Comparison of ENCODE assay signal across 33 cellular contexts in the genomic region with DNA sequence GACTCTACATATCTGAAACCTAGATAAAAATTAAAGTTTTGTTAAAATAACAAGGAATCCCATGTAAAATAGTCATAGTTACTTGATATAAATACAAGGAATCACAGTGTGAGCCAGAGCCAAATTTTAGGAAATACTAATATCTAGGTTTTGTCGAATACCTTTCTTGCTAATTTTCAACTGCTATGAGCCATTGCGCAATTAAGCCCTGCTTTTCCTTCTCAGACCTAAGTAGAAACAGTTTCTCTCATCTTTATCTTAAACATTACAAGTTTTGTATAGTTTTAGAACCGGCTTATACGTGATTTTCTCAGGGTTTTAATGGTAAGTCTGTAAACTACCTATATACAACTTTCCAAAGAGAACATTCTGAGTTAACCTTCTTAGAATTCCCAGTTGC.
"Had no signal": no experiment of that assay in that cellular context is flagged by ENCODE, and none has a peak within 500 bp of the region (broad histone marks: within the 10 kb centered on the region; RNA-seq: fewer than 3 reads in every experiment).

No MANE protein-coding gene starts in this region.

- H3K4me3 ChIP-seq: body of pancreas, breast epithelium had no signal

- H3K4me1 ChIP-seq: body of pancreas, breast epithelium had no signal

- DNase-seq: activated B cell treated with CpG ODN at 0.5 μM for 24 hours; activated CD4-positive, alpha-beta memory T cell treated with anti-CD3 and anti-CD28 coated beads for 36 hours; activated CD4-positive, alpha-beta T cell treated with anti-CD3 and anti-CD28 coated beads for 4 hours; activated CD4-positive, alpha-beta T cell treated with anti-CD3 and anti-CD28 coated beads, Interleukin-2, amount 10 ng/mL, durations not matched to agents 24 days and 14 days; activated CD4-positive, alpha-beta T cell treated with anti-CD3 and anti-CD28 coated beads, Interleukin-2, amount 50 U/mL, for 1 hour; activated CD4-positive, alpha-beta T cell treated with anti-CD3 and anti-CD28 coated beads, Interleukin-2, amount 50 U/mL, for 4 hours; activated CD4-positive, CD25-positive, alpha-beta regulatory T cell treated with anti-CD3 and anti-CD28 coated beads, Interleukin-2, amount 50 U/mL, for 72 hours; activated CD8-positive, alpha-beta memory T cell treated with anti-CD3 and anti-CD28 coated beads, Interleukin-2, amount 50 U/mL, for 4 hours; activated CD8-positive, alpha-beta T cell treated with anti-CD3 and anti-CD28 coated beads for 36 hours; activated effector memory CD4-positive, alpha-beta T cell treated with anti-CD3 and anti-CD28 coated beads, Interleukin-2, amount 50 U/mL, for 16 hours; activated gamma-delta T cell treated with Interleukin-2 at 50 U/mL for 16 hours; activated naive CD4-positive, alpha-beta T cell; activated naive CD4-positive, alpha-beta T cell treated with anti-CD3 and anti-CD28 coated beads for 36 hours; activated naive CD4-positive, alpha-beta T cell treated with anti-CD3 and anti-CD28 coated beads, Interleukin-2, amount 50 U/mL, for 16 hours; activated naive CD8-positive, alpha-beta T cell treated with anti-CD3 and anti-CD28 coated beads for 36 hours; activated T-cell treated with anti-CD3 and anti-CD28 coated beads for 4 hours; activated T-cell treated with anti-CD3 and anti-CD28 coated beads, Interleukin-2, amount 50 U/mL, for 1 hour; activated T-cell treated with anti-CD3 and anti-CD28 coated beads, Interleukin-2, amount 50 U/mL, for 4 hours; activated T-cell treated with anti-CD3 and anti-CD28 coated beads, Interleukin-2, amount 50 U/mL, for 72 hours; amniotic stem cell; aorta; body of pancreas; brain microvascular endothelial cell; central memory CD4-positive, alpha-beta T cell; T-helper 1 cell; T-helper 2 cell; T-helper 9 cell had no signal

- H3K27ac ChIP-seq: body of pancreas, brain microvascular endothelial cell, breast epithelium, VCaP had no signal

- H3K9me3 ChIP-seq: body of pancreas, breast epithelium had no signal

- ATAC-seq: activated CD8-positive, alpha-beta T cell treated with anti-CD3 and anti-CD28 coated beads for 36 hours; activated naive CD4-positive, alpha-beta T cell treated with anti-CD3 and anti-CD28 coated beads, Interleukin-2, amount 50 U/mL, for 72 hours; activated T-cell treated with anti-CD3 and anti-CD28 coated beads, Interleukin-2, amount 50 U/mL, for 4 hours; activated T-cell treated with anti-CD3 and anti-CD28 coated beads, Interleukin-2, amount 50 U/mL, for 72 hours; activated T-helper 17 cell treated with anti-CD3 and anti-CD28 coated beads, Interleukin-2, amount 50 U/mL, for 72 hours; body of pancreas had no signal

- FAIRE-seq: astrocyte, TTC549 had no signal

- H3K36me3 ChIP-seq: brain microvascular endothelial cell, breast epithelium had no signal

- H3K27me3 ChIP-seq: body of pancreas, brain microvascular endothelial cell, breast epithelium had no signal
